In genomic region chr22:23074451-23074850, GRCh38 we compare ENCODE assay signal across 16 cellular contexts.
"Had no signal": no experiment of that assay in that cellular context is flagged by ENCODE, and none has a peak within 500 bp of the region (broad histone marks: within the 10 kb centered on the region; RNA-seq: fewer than 3 reads in every experiment).

No MANE protein-coding gene starts in this region.

- DNase-seq: activated CD4-positive, alpha-beta memory T cell treated with anti-CD3 and anti-CD28 coated beads for 36 hours; activated naive CD8-positive, alpha-beta T cell treated with anti-CD3 and anti-CD28 coated beads, Interleukin-2, amount 50 U/mL, for 24 hours; activated T-cell treated with anti-CD3 and anti-CD28 coated beads, Interleukin-2, amount 50 U/mL, for 48 hours; central memory CD4-positive, alpha-beta T cell; cortex of kidney; effector memory CD4-positive, alpha-beta T cell; hippocampal formation; kidney glomerular epithelial cell; naive thymus-derived CD4-positive, alpha-beta T cell; T-cell; thyroid gland; uterus had no signal

- H3K9me3 ChIP-seq: gastroesophageal sphincter, thyroid gland, uterus had no signal

- H3K4me3 ChIP-seq: gastroesophageal sphincter, lung, thyroid gland, uterus had no signal

- ATAC-seq: activated naive CD8-positive, alpha-beta T cell treated with anti-CD3 and anti-CD28 coated beads, Interleukin-2, amount 50 U/mL, for 24 hours; gastroesophageal sphincter; naive thymus-derived CD4-positive, alpha-beta T cell; T-cell had no signal

- H3K9me3 Mint-ChIP-seq: activated CD4-positive, alpha-beta memory T cell treated with anti-CD3 and anti-CD28 coated beads for 36 hours; activated naive CD8-positive, alpha-beta T cell treated with anti-CD3 and anti-CD28 coated beads, Interleukin-2, amount 50 U/mL, for 24 hours; T-cell had no signal

- H3K27ac Mint-ChIP-seq: activated CD4-positive, alpha-beta memory T cell treated with anti-CD3 and anti-CD28 coated beads for 36 hours; activated naive CD8-positive, alpha-beta T cell treated with anti-CD3 and anti-CD28 coated beads, Interleukin-2, amount 50 U/mL, for 24 hours had no signal

- H3K4me3 Mint-ChIP-seq: activated CD4-positive, alpha-beta memory T cell treated with anti-CD3 and anti-CD28 coated beads for 36 hours; activated naive CD8-positive, alpha-beta T cell treated with anti-CD3 and anti-CD28 coated beads, Interleukin-2, amount 50 U/mL, for 24 hours; T-cell had no signal

- H3K27ac ChIP-seq: epithelial cell of prostate, gastroesophageal sphincter, thyroid gland, uterus, VCaP had no signal

- H3K36me3 Mint-ChIP-seq: activated CD4-positive, alpha-beta memory T cell treated with anti-CD3 and anti-CD28 coated beads for 36 hours; naive thymus-derived CD4-positive, alpha-beta T cell; T-cell had no signal

- H3K36me3 ChIP-seq: gastroesophageal sphincter, thyroid gland, uterus had no signal

- H3K27me3 ChIP-seq: gastroesophageal sphincter, thyroid gland, uterus had no signal
